In the genomic region with DNA sequence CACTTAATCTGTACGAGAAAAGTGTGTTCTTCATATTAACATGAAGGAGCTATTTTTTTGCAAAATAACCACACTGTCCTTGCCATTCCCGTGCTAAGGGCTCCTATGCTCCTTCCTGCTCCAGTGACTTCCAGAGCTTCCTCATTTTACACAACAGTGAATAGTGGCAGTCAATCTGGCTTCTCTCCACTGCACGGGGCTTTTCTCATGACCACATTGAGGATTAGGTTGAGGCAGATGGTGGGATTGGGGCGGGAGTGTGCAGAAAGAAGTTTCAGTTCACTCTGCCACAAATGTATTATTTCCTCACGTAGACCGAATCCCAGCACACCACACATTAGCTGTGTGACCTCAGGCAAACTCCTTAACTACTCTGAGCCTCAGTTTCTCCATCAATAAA, we compare ENCODE assay signal across 17 cellular contexts.
DNase-seq lines count a peak whose midpoint lies in the region; ATAC-seq and TF ChIP-seq lines count a peak whose summit lies in the region.
"Had no signal": no experiment of that assay in that cellular context is flagged by ENCODE, and none has a peak within 500 bp of the region (broad histone marks: within the 10 kb centered on the region; RNA-seq: fewer than 3 reads in every experiment).

No MANE protein-coding gene starts in this region.

- no peaks in the 10 kb centered on the region for H3K36me3 ChIP-seq in BLaER1 treated with 17β-estradiol and CSF1 and Interleukin-3, amounts not matched to agents 10 nM and 100 nM
- H3K36me3 ChIP-seq in WERI-Rb-1 (no peaks in the 10 kb centered on the region), tibial artery (no peaks in the 10 kb centered on the region)
- H3K36me3 ChIP-seq: SJSA1 had no signal

- no peak overlapping the region for H3K9ac ChIP-seq in BLaER1 treated with 17β-estradiol and CSF1 and Interleukin-3, amounts not matched to agents 10 nM and 100 nM

- TF ChIP-seq CTCF in WERI-Rb-1 (IDR thresholded peaks at IDR 0.05; ENCODE audit: low read depth, low read length) (no peak), tibial artery (IDR thresholded peaks at IDR 0.05) (no peak)

- no peak for ATAC-seq in GM21367 (IDR thresholded peaks at IDR 0.05; ENCODE audit: unreplicated experiment)
- ATAC-seq in Right ventricle myocardium superior (ENCODE audit: poor library complexity), result no peak
- ATAC-seq: A549, GM23338, HCT116 had no signal

- intact Hi-C loops in tibial artery (cut with DNase I; ENCODE audit: low total_unique reads), result no loop called here
- intact Hi-C loops in Right ventricle myocardium superior (cut with DNase I), result no loop called here

- H3K4me2 ChIP-seq in BLaER1 treated with 17β-estradiol and CSF1 and Interleukin-3, amounts not matched to agents 10 nM and 100 nM, result peak overlapping the region; percentile 25 to 65 (median 38); a peak in 21 of 22 replicates
- H3K4me2 ChIP-seq: A549 had no signal

- peaks cover 11 to 23% (median 15%) of the 10 kb centered on the region in 11 experiments; a peak in 16 of 22 replicates for H3K9me3 ChIP-seq in BLaER1 treated with 17β-estradiol and CSF1 and Interleukin-3, amounts not matched to agents 10 nM and 100 nM (replicated peaks in 1 of 11)
- no peaks in the 10 kb centered on the region for H3K9me3 ChIP-seq in WERI-Rb-1 (ENCODE audit: severe bottlenecking)
- H3K9me3 ChIP-seq in tibial artery, result peaks cover 0 to 9% (median 4%) of the 10 kb centered on the region in 3 donors

- no peaks in the 10 kb centered on the region for H4K20me1 ChIP-seq in BLaER1 treated with 17β-estradiol and CSF1 and Interleukin-3, amounts not matched to agents 10 nM and 100 nM

- H3K27ac ChIP-seq in BLaER1 treated with 17β-estradiol and CSF1 and Interleukin-3, amounts not matched to agents 10 nM and 100 nM, result peak overlapping the region in 1 of 11 experiments; percentile 27; a peak in 1 of 22 replicates
- H3K27ac ChIP-seq in WERI-Rb-1 (no peak overlapping the region), tibial artery (no peak overlapping the region)
- H3K27ac ChIP-seq: A549, SJSA1 had no signal

- DNase-seq in Kasumi-1 (lab: John Stamatoyannopoulos, UW) (peak; percentile 22 to 26), WERI-Rb-1 (peak; percentile 41), tibial artery (peak; percentile 60 to 70), Right ventricle myocardium superior (no peak)
- no peak for DNase-seq in stimulated activated naive CD4-positive, alpha-beta T cell (lab: John Stamatoyannopoulos, UW)
- DNase-seq: CD4-positive, CD25-positive, alpha-beta regulatory T cell; NCI-H1048; NCI-H1436 treated with DMSO at 0.1 percent for 48 hours; NCI-H2227 treated with DMSO at 0.1 percent for 48 hours; NCI-H526; RPMI8226 had no signal

- H3K4me1 ChIP-seq in BLaER1 treated with 17β-estradiol and CSF1 and Interleukin-3, amounts not matched to agents 10 nM and 100 nM, result peaks cover 36 to 57% (median 42%) of the 10 kb centered on the region in 10 experiments
- peaks cover 0 to 24% (median 15%) of the 10 kb centered on the region in 4 donors for H3K4me1 ChIP-seq in tibial artery
- H3K4me1 ChIP-seq: A549 had no signal

- H3K4me3 ChIP-seq in BLaER1 treated with 17β-estradiol and CSF1 and Interleukin-3, amounts not matched to agents 10 nM and 100 nM, result no peak overlapping the region
- H3K4me3 ChIP-seq in WERI-Rb-1 (ENCODE audit: low read depth, low read length) (no peak overlapping the region), tibial artery (no peak overlapping the region)
- H3K4me3 ChIP-seq: A549, GM23338, SJSA1 had no signal

- no peaks in the 10 kb centered on the region for H3K27me3 ChIP-seq in BLaER1 treated with 17β-estradiol and CSF1 and Interleukin-3, amounts not matched to agents 10 nM and 100 nM
- H3K27me3 ChIP-seq in WERI-Rb-1 (ENCODE audit: insufficient read depth, low read depth, severe bottlenecking), result no peaks in the 10 kb centered on the region
- no peaks in the 10 kb centered on the region for H3K27me3 ChIP-seq in tibial artery
- H3K27me3 ChIP-seq: SJSA1 had no signal

Comparison
In these comparisons a context has a peak if more than half of its experiments do, and no peak if none do; other contexts are left out.
1. DNase-seq: peak in Kasumi-1 (2 of 2), WERI-Rb-1 (single experiment) and tibial artery (2 of 2); none in Right ventricle myocardium superior (single experiment) and stimulated activated naive CD4-positive, alpha-beta T cell (0 of 6).